In the genomic region with DNA sequence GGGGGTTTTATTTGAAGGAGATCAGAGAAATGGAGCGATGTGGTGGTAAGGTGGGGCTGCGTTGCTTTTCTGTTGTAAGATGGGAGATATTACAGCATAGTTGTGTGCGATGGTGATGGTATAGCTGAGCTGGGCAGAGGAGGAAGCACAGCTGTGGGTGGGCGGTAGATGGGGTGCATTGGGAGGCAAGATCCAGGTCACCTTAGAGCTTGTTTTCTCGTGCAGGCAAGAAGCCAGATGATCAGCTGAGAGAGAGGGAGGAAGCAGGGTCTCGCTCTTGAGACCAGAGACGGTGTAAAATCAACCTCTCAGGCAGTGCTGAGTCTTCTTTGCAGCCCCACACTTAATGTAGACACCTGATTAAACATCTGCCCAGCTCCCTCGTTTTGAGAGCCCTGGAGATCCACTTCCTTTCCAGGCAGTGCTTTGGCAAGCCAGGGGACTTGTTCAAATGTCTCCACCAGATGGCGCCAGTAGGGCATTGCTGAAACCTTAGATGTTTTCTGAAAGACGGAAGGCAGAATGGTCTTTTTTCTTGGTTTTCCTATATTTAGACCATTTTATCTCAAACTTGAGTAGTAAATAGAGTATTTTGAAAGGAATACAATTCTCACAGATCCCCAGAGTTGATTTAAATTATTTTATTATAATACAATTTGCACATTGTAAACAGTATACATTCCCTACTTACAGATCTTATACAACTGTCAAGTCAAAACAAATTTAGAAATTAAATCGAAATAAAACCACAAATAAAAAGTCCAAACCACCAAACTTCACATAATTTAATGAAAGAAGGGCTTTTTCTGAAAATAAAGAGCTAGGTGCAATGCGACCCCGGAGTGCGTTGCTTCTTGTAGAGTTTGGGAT, we compare ENCODE assay signal across 9 cellular contexts. TPM values are rescaled to one million over a fixed set of nuclear protein-coding genes. Genes with fewer than 3 reads are reported as not detected.
A peak's percentile ranks its signal among the peaks of the same experiment; 100 is the strongest.
DNase-seq lines count a peak whose midpoint lies in the region; ATAC-seq and TF ChIP-seq lines count a peak whose summit lies in the region.
"Had no signal": no experiment of that assay in that cellular context is flagged by ENCODE, and none has a peak within 500 bp of the region (broad histone marks: within the 10 kb centered on the region; RNA-seq: fewer than 3 reads in every experiment).

No MANE protein-coding gene starts in this region.

- no peaks in the 10 kb centered on the region for H3K27me3 ChIP-seq in MG63
- H3K27me3 ChIP-seq in RWPE2 (ENCODE audit: insufficient read depth, poor library complexity, severe bottlenecking): no peaks in the 10 kb centered on the region
- no peaks in the 10 kb centered on the region for H3K27me3 ChIP-seq in testis

- peak; percentile 89 for TF ChIP-seq CTCF in RWPE2 (IDR thresholded peaks at IDR 0.05; ENCODE audit: poor library complexity, severe bottlenecking)
- peak; percentile 78 for TF ChIP-seq CTCF in foreskin fibroblast (IDR thresholded peaks at IDR 0.05; ENCODE audit: low read depth, low read length)
- peak in 2 of 3 donors; percentile 44 to 46 for TF ChIP-seq CTCF in omental fat pad (IDR thresholded peaks at IDR 0.05)
- TF ChIP-seq CTCF in testis (IDR thresholded peaks at IDR 0.05): peak; percentile 69 to 87 (median 82)

- H3K27ac Mint-ChIP-seq in activated T-helper 2 cell treated with anti-CD3 and anti-CD28 coated beads, Interferon-gamma antibody, Interleukin-2, Interleukin-4, amounts not matched to agents 10 μg/mL and 5 μg/mL and 100 μg/mL, durations not matched to agents 14 hours and 24 hours and 36 hours: no peak overlapping the region

- no peaks in the 10 kb centered on the region for H3K36me3 Mint-ChIP-seq in activated T-helper 2 cell treated with anti-CD3 and anti-CD28 coated beads, Interferon-gamma antibody, Interleukin-2, Interleukin-4, amounts not matched to agents 10 μg/mL and 5 μg/mL and 100 μg/mL, durations not matched to agents 14 hours and 24 hours and 36 hours (ENCODE audit: low read depth)

- no peaks in the 10 kb centered on the region for H3K27me3 Mint-ChIP-seq in activated T-helper 2 cell treated with anti-CD3 and anti-CD28 coated beads, Interferon-gamma antibody, Interleukin-2, Interleukin-4, amounts not matched to agents 10 μg/mL and 5 μg/mL and 100 μg/mL, durations not matched to agents 14 hours and 24 hours and 36 hours (ENCODE audit: low read depth)

- intact Hi-C loops in activated T-helper 2 cell treated with anti-CD3 and anti-CD28 coated beads, Interferon-gamma antibody, Interleukin-2, Interleukin-4, amounts not matched to agents 10 μg/mL and 5 μg/mL and 100 μg/mL, durations not matched to agents 14 hours and 24 hours and 36 hours (cut with micrococcal nuclease): loop anchor here (1.0 to 5.0 kb wide), 2 partner anchors 295 to 544 kb away; no protein-coding TSS in a partner anchor
- intact Hi-C loops in testis (cut with DNase I; ENCODE audit: low total_unique reads): loop anchor here (5.0 kb wide), 1 partner anchor 540 kb away; no protein-coding TSS in a partner anchor

- H3K9me3 Mint-ChIP-seq in activated T-helper 2 cell treated with anti-CD3 and anti-CD28 coated beads, Interferon-gamma antibody, Interleukin-2, Interleukin-4, amounts not matched to agents 10 μg/mL and 5 μg/mL and 100 μg/mL, durations not matched to agents 14 hours and 24 hours and 36 hours: no peaks in the 10 kb centered on the region

- no peaks in the 10 kb centered on the region for H3K9me3 ChIP-seq in MG63
- no peaks in the 10 kb centered on the region for H3K9me3 ChIP-seq in RWPE2 (ENCODE audit: severe bottlenecking)
- no peaks in the 10 kb centered on the region for H3K9me3 ChIP-seq in testis
- H3K9me3 ChIP-seq: BLaER1 treated with 17β-estradiol and CSF1 and Interleukin-3, amounts not matched to agents 10 nM and 100 nM had no signal

- ATAC-seq in RWPE2 (ENCODE audit: low read depth) (peak; percentile 71; the same call in 2 of the 3 replicates), omental fat pad (ENCODE audit: low FRiP score) (peak; percentile 65)

- H3K36me3 ChIP-seq in MG63: no peaks in the 10 kb centered on the region
- no peaks in the 10 kb centered on the region for H3K36me3 ChIP-seq in RWPE2 (ENCODE audit: low read depth)
- H3K36me3 ChIP-seq in testis (ENCODE audit: low read depth, missing control alignments): no peaks in the 10 kb centered on the region

- H3K4me3 Mint-ChIP-seq in activated T-helper 2 cell treated with anti-CD3 and anti-CD28 coated beads, Interferon-gamma antibody, Interleukin-2, Interleukin-4, amounts not matched to agents 10 μg/mL and 5 μg/mL and 100 μg/mL, durations not matched to agents 14 hours and 24 hours and 36 hours (ENCODE audit: low read depth): no peak overlapping the region

- 59 to 62% methylated on average over 14 of the region's 14 CpGs for WGBS in testis, 2 donors

- H3K4me1 Mint-ChIP-seq in activated T-helper 2 cell treated with anti-CD3 and anti-CD28 coated beads, Interferon-gamma antibody, Interleukin-2, Interleukin-4, amounts not matched to agents 10 μg/mL and 5 μg/mL and 100 μg/mL, durations not matched to agents 14 hours and 24 hours and 36 hours (ENCODE audit: low read depth): peaks cover 3% of the 10 kb centered on the region

- H3K4me3 ChIP-seq in MG63 (no peak overlapping the region), RWPE2 (ENCODE audit: severe bottlenecking) (no peak overlapping the region), foreskin fibroblast (ENCODE audit: low read depth in 1 of 2, low read length in 2 of 2) (no peak overlapping the region), testis (no peak overlapping the region)
- H3K4me3 ChIP-seq: BLaER1 treated with 17β-estradiol and CSF1 and Interleukin-3, amounts not matched to agents 10 nM and 100 nM had no signal

- DNase-seq in SHP77 (lab: John Stamatoyannopoulos, UW): peak; percentile 41 to 51
- DNase-seq in SHP77 treated with DMSO at 0.1 percent for 48 hours (lab: John Stamatoyannopoulos, UW): no peak
- peak; percentile 51 for DNase-seq in MG63
- DNase-seq in RWPE2 (ENCODE audit: low spot score): no peak
- DNase-seq in activated T-helper 2 cell treated with anti-CD3 and anti-CD28 coated beads, Interferon-gamma antibody, Interleukin-2, Interleukin-4, amounts not matched to agents 10 μg/mL and 5 μg/mL and 100 μg/mL, durations not matched to agents 14 hours and 24 hours and 36 hours (ENCODE audit: low spot score): peak; percentile 50
- DNase-seq in foreskin fibroblast: peak; percentile 59 to 88
- DNase-seq in omental fat pad (ENCODE audit: low spot score): peak; percentile 74
- peak; percentile 91 for DNase-seq in testis

- H3K4me1 ChIP-seq in RWPE2 (ENCODE audit: insufficient read depth, poor library complexity, severe bottlenecking): peaks cover 13% of the 10 kb centered on the region
- H3K4me1 ChIP-seq in testis: no peaks in the 10 kb centered on the region

- no peak for TF ChIP-seq POLR2A in testis (IDR thresholded peaks at IDR 0.05)

- H3K27ac ChIP-seq in RWPE2 (ENCODE audit: poor library complexity, severe bottlenecking): no peak overlapping the region
- no peak overlapping the region for H3K27ac ChIP-seq in testis
- H3K27ac ChIP-seq: BLaER1 treated with 17β-estradiol and CSF1 and Interleukin-3, amounts not matched to agents 10 nM and 100 nM had no signal

RNA-seq across cellular contexts. Expression of a gene that starts 21.1 kb away (rescaled TPM):
- total RNA-seq in MG63 (2014; rRNA removed; shearing (Covaris generic); ENCODE audit: low replicate concordance): 1.6 TPM in 1 of 2 replicates, not detected in the other
- not detected in 2 replicates for total RNA-seq in activated T-helper 2 cell treated with anti-CD3 and anti-CD28 coated beads, Interferon-gamma antibody, Interleukin-2, Interleukin-4, amounts not matched to agents 10 μg/mL and 5 μg/mL and 100 μg/mL, durations not matched to agents 14 hours and 24 hours and 36 hours
- total RNA-seq in omental fat pad (under 1 TPM in 2 of 4 donors, not detected in 2; 0.50 to 0.65 TPM), testis (10 to 100 TPM; 41.9 to 45.2 TPM)
- 53.0 TPM for polyA plus RNA-seq in testis (ENCODE audit: insufficient read depth, low read depth, low replicate concordance)

Comparison
In these comparisons a context has a peak if more than half of its experiments do, and no peak if none do; other contexts are left out.
1. DNase-seq: peak in SHP77 (2 of 2), MG63 (single experiment), activated T-helper 2 cell treated with anti-CD3 and anti-CD28 coated beads, Interferon-gamma antibody, Interleukin-2, Interleukin-4, amounts not matched to agents 10 μg/mL and 5 μg/mL and 100 μg/mL, durations not matched to agents 14 hours and 24 hours and 36 hours (single experiment), foreskin fibroblast (2 of 2), omental fat pad (single experiment) and testis (single experiment); none in SHP77 treated with DMSO at 0.1 percent for 48 hours (single experiment) and RWPE2 (single experiment).
2. RNA of a gene that starts 21.1 kb away (total RNA-seq): 41.9 to 45.2 TPM in testis; 1.6 TPM in MG63, 0.50 to 0.65 TPM in omental fat pad and not detected in activated T-helper 2 cell treated with anti-CD3 and anti-CD28 coated beads, Interferon-gamma antibody, Interleukin-2, Interleukin-4, amounts not matched to agents 10 μg/mL and 5 μg/mL and 100 μg/mL, durations not matched to agents 14 hours and 24 hours and 36 hours; every median in the first group is over 10 times any median in the second.
3. Peak in every context shown above with its lines, with median percentiles within 50 percentile points of each other: CTCF ChIP-seq.